ENCODE assay signal across 9 cellular contexts in genomic region chr1:23018661-23019093, GRCh38. TPM values are rescaled to one million over a fixed set of nuclear protein-coding genes. Genes with fewer than 3 reads are reported as not detected.
DNase-seq lines count a peak whose midpoint lies in the region; ATAC-seq and TF ChIP-seq lines count a peak whose summit lies in the region.
"Had no signal": no experiment of that assay in that cellular context is flagged by ENCODE, and none has a peak within 500 bp of the region (broad histone marks: within the 10 kb centered on the region; RNA-seq: fewer than 3 reads in every experiment).

No MANE protein-coding gene starts in this region.

- peak overlapping the region; percentile 93 to 97 for H3K4me3 ChIP-seq in foreskin fibroblast (ENCODE audit: low read depth in 1 of 2, low read length in 2 of 2)

- H3K27ac Mint-ChIP-seq in activated T-cell treated with anti-CD3 and anti-CD28 coated beads, Interleukin-2, amount 50 U/mL, for 24 hours: peak overlapping the region; percentile 90
- H3K27ac Mint-ChIP-seq in T-cell: peak overlapping the region; percentile 90

- TF ChIP-seq CTCF in foreskin fibroblast (IDR thresholded peaks at IDR 0.05; ENCODE audit: low read depth, low read length): no peak

- peak overlapping the region; percentile 94 for H3K4me3 Mint-ChIP-seq in activated T-cell treated with anti-CD3 and anti-CD28 coated beads, Interleukin-2, amount 50 U/mL, for 24 hours
- H3K4me3 Mint-ChIP-seq in T-cell: peak overlapping the region; percentile 90 to 97 (median 92)

- H3K27me3 Mint-ChIP-seq in activated T-cell treated with anti-CD3 and anti-CD28 coated beads, Interleukin-2, amount 50 U/mL, for 24 hours: no peaks in the 10 kb centered on the region
- peaks cover 0 to under 1% of the 10 kb centered on the region in 2 donors for H3K27me3 Mint-ChIP-seq in T-cell

- peaks cover 32% of the 10 kb centered on the region for H3K36me3 Mint-ChIP-seq in activated T-cell treated with anti-CD3 and anti-CD28 coated beads, Interleukin-2, amount 50 U/mL, for 24 hours (ENCODE audit: low read depth)
- H3K36me3 Mint-ChIP-seq in T-cell: peaks cover 6% of the 10 kb centered on the region

- POLR2A ChIA-PET in T-cell (lab: Charles Lee): no interaction called here

- ATAC-seq in T-cell (replicated peaks in 1 of 4): no peak
- no peak for ATAC-seq in HG02763 (IDR thresholded peaks at IDR 0.05; ENCODE audit: unreplicated experiment)
- no peak for ATAC-seq in GM18858 (IDR thresholded peaks at IDR 0.05; ENCODE audit: unreplicated experiment)

- CTCF ChIA-PET in T-cell (lab: Charles Lee): no interaction called here

- no peak for DNase-seq in activated T-cell treated with anti-CD3 and anti-CD28 coated beads, Interleukin-2, amount 50 U/mL, for 24 hours
- no peak for DNase-seq in activated T-cell treated with anti-CD3 and anti-CD28 coated beads, Interleukin-2, amount 50 U/mL, for 1 hour
- DNase-seq in T-cell (no peak), foreskin fibroblast (no peak), putamen (ENCODE audit: low spot score) (peak; percentile 19), occipital lobe (lab: John Stamatoyannopoulos, UW) (no peak)

- H3K9me3 Mint-ChIP-seq in activated T-cell treated with anti-CD3 and anti-CD28 coated beads, Interleukin-2, amount 50 U/mL, for 24 hours: peaks cover 6% of the 10 kb centered on the region
- peaks cover 3 to 8% (median 7%) of the 10 kb centered on the region in 3 donors for H3K9me3 Mint-ChIP-seq in T-cell

- H3K4me1 Mint-ChIP-seq in activated T-cell treated with anti-CD3 and anti-CD28 coated beads, Interleukin-2, amount 50 U/mL, for 24 hours (ENCODE audit: low read depth): peaks cover 41% of the 10 kb centered on the region
- H3K4me1 Mint-ChIP-seq in T-cell: peaks cover 42 to 46% (median 45%) of the 10 kb centered on the region in 3 donors

RNA-seq across cellular contexts. Expression of gene KDM1A, which starts 0.6 kb away (rescaled TPM):
- total RNA-seq in T-cell (10 to 100 TPM; 40.8 to 49.3 (median 45.9) TPM), occipital lobe (223 TPM)

RNA-seq across cellular contexts. Expression of gene TEX46, which starts 3.0 kb away (rescaled TPM):
- total RNA-seq in T-cell (under 1 TPM in 2 of 5 donors, not detected in 3; 0.61 to 0.79 TPM), occipital lobe (not detected)
- total RNA-seq: dermis microvascular lymphatic vessel endothelial cell had no signal

RNA-seq across cellular contexts. Expression of gene LACTBL1, which starts 46.0 kb away (rescaled TPM):
- total RNA-seq in T-cell (not detected), occipital lobe (not detected)
- total RNA-seq: dermis microvascular lymphatic vessel endothelial cell had no signal
